Comparison of ENCODE assay signal across 8 cellular contexts in genomic region chr5:70025845-70026145, GRCh38. TPM values are rescaled to one million over a fixed set of nuclear protein-coding genes. Genes with fewer than 3 reads are reported as not detected.
DNase-seq lines count a peak whose midpoint lies in the region; ATAC-seq, FAIRE-seq and TF ChIP-seq lines count a peak whose summit lies in the region.
"Not testable (repeated sequence)": the region's sequence is repeated elsewhere in the genome, so short reads cannot be mapped to it uniquely, and the experiment has no call there.

No MANE protein-coding gene starts in this region.

- not testable (repeated sequence) for TF ChIP-seq POLR2A in A549 (IDR thresholded peaks at IDR 0.05; ENCODE audit: low read length); K562 (conservative IDR thresholded peaks at IDR 0.05)

- no CpG with 5 or more reads among the region's 4 CpGs for WGBS in A549 (ENCODE audit: missing lambda C conversion rate)
- no CpG with 5 or more reads among the region's 4 CpGs for WGBS in K562 (ENCODE audit: insufficient coverage, low coverage, missing lambda C conversion rate)

- CTCF ChIA-PET in A549 (lab: Yijun Ruan, JAX); K562 (lab: Yijun Ruan, JAX; ENCODE audit: low intra/inter-chr PET ratio): not testable (repeated sequence)

- intact Hi-C loops in K562 (cut with micrococcal nuclease); mucosa of descending colon (cut with DNase I, micrococcal nuclease): not testable (repeated sequence)

- DNase-seq in A549 (ENCODE audit: low read depth in 1 of 2, low spot score in 1 of 2); RWPE2 (ENCODE audit: low spot score); K562 (ENCODE audit: extremely low read depth in 1 of 4, low spot score in 3 of 4); mucosa of descending colon: not testable (repeated sequence)

- not testable (repeated sequence) for H4K20me1 ChIP-seq in K562 (replicated peaks; ENCODE audit: control insufficient read depth, insufficient read depth, low read length)

- FAIRE-seq in A549 (lab: Jason Lieb, UNC); K562 (lab: Jason Lieb, UNC): not testable (repeated sequence)

- H3K9ac ChIP-seq in K562 (ENCODE audit: insufficient read depth in 1 of 2, low read depth in 2 of 2, low read length in 2 of 2) = not testable (repeated sequence)

- not testable (repeated sequence) for H3K27me3 ChIP-seq in RWPE2 (ENCODE audit: insufficient read depth, poor library complexity, severe bottlenecking); K562 (ENCODE audit: control insufficient read depth in 2 of 2, insufficient read depth in 2 of 2, low read length in 2 of 2)

- not testable (repeated sequence) for H3K4me1 ChIP-seq in A549; RWPE2 (ENCODE audit: insufficient read depth, poor library complexity, severe bottlenecking); K562 (replicated peaks in 1 of 2; ENCODE audit: control insufficient read depth in 2 of 2, insufficient read depth in 2 of 2, low read length in 2 of 2); mucosa of descending colon (ENCODE audit: low read depth)

- H3K9me3 ChIP-seq in A549; RWPE2 (ENCODE audit: severe bottlenecking); K562 (replicated peaks; ENCODE audit: control insufficient read depth, insufficient read depth, low read depth, low read length); mucosa of descending colon: not testable (repeated sequence)

- in situ Hi-C loops in K562 (cut with MboI) = not testable (repeated sequence)

- not testable (repeated sequence) for H3K4me3 ChIP-seq in A549; RWPE2 (ENCODE audit: severe bottlenecking); K562; mucosa of descending colon

- not testable (repeated sequence) for BruUV-seq in K562 (replicated peaks; lab: Mats Ljungman, UMichigan)

- H3K9me1 ChIP-seq in K562 (ENCODE audit: control insufficient read depth, insufficient read depth, low read length) = not testable (repeated sequence)

- H2AFZ ChIP-seq in K562 (ENCODE audit: low read depth, low read length) = not testable (repeated sequence)

- not testable (repeated sequence) for H3K4me2 ChIP-seq in A549; K562 (ENCODE audit: insufficient read depth, low read length)

- H3K79me2 ChIP-seq in K562 (ENCODE audit: control insufficient read depth, insufficient read depth, low read length) = not testable (repeated sequence)

- H3K36me3 ChIP-seq in RWPE2 (ENCODE audit: low read depth); K562 (ENCODE audit: control insufficient read depth, insufficient read depth, low read length); mucosa of descending colon (ENCODE audit: low read depth): not testable (repeated sequence)

- TF ChIP-seq RAD21 in A549 (conservative IDR thresholded peaks at IDR 0.05 in 1 of 2, IDR thresholded peaks at IDR 0.05 in 1 of 2); K562 (CRISPR knock-in tag; conservative IDR thresholded peaks at IDR 0.05 in 1 of 2, IDR thresholded peaks at IDR 0.05 in 1 of 2): not testable (repeated sequence)

- TF ChIP-seq EP300 in A549 (IDR thresholded peaks at IDR 0.05); K562 (IDR thresholded peaks at IDR 0.05; ENCODE audit: low read length): not testable (repeated sequence)

- not testable (repeated sequence) for H3K27ac ChIP-seq in A549; RWPE2 (ENCODE audit: poor library complexity, severe bottlenecking); K562 (ENCODE audit: extremely low read depth, low read depth, low read length)

- ATAC-seq in A549 (peak; percentile 58 to 65), GM19025 (IDR thresholded peaks at IDR 0.05; ENCODE audit: low read depth, unreplicated experiment) (peak; percentile 9), GM21423 (IDR thresholded peaks at IDR 0.05; ENCODE audit: unreplicated experiment) (peak; percentile 10), HG02763 (IDR thresholded peaks at IDR 0.05; ENCODE audit: unreplicated experiment) (peak; percentile 6), HG03135 (IDR thresholded peaks at IDR 0.05; ENCODE audit: unreplicated experiment) (peak; percentile 24), RWPE2 (ENCODE audit: low read depth) (peak; percentile 43; the same call in 2 of the 3 replicates), K562 (peak; percentile 58; the same call in 2 of the 3 replicates), mucosa of descending colon (peak; percentile 53)

- POLR2A ChIA-PET in A549 (lab: Yijun Ruan, JAX); K562 (lab: Yijun Ruan, JAX): not testable (repeated sequence)

- TF ChIP-seq CTCF in A549 (IDR thresholded peaks at IDR 0.05); RWPE2 (IDR thresholded peaks at IDR 0.05; ENCODE audit: poor library complexity, severe bottlenecking); K562 (IDR thresholded peaks at IDR 0.05 in 2 of 3, conservative IDR thresholded peaks at IDR 0.05 in 1 of 3; ENCODE audit: insufficient read depth in 2 of 3, low read depth in 1 of 3, low read length in 3 of 3); mucosa of descending colon (IDR thresholded peaks at IDR 0.05): not testable (repeated sequence)

RNA-seq across cellular contexts. Expression of gene SERF1B, which starts 0.7 kb away (rescaled TPM):
- polyA plus RNA-seq in A549 (2011; rRNA removed) (52.3 and 75.0 TPM in 2 replicates), A549 (2017; fragmentation: RNase III; extraction: RNeasy Plus Mini Kit Qiagen cat#74134 plus additional on column Dnase treatment) (73.4 to 76.1 TPM (median 75.4 TPM) in 3 replicates), K562 (2011; rRNA removed) (14.3 and 26.8 TPM in 2 replicates), K562 (2014; fragmentation: Illumina TruSeq; extraction: Trizol) (23.1 and 27.8 TPM in 2 replicates), K562 (2014; fragmentation: Nextera tagmentation; extraction: Ambion mirVana) (10 to 100 TPM; 29.0 to 37.9 TPM), K562 (2014; rRNA removed) (32.5 and 42.4 TPM in 2 replicates)
- polyA plus RNA-seq in A549 (2012; cell fraction: cytosol; rRNA removed) = 37.1 and 47.4 TPM in 2 replicates
- 11.4 and 19.6 TPM in 2 replicates for polyA plus RNA-seq in A549 (2012; cell fraction: nucleus; rRNA removed)
- 7.1 and 9.9 TPM in 2 replicates for polyA minus RNA-seq in A549 (2011; rRNA and poly(A)+ RNA removed)
- total RNA-seq in K562 (2011; cell fraction: chromatin; rRNA removed; ENCODE audit: low replicate concordance) = 14.3 and 17.5 TPM in 2 replicates
- total RNA-seq in K562 (2011; cell fraction: nucleolus; rRNA removed) = 7.6 and 9.5 TPM in 2 replicates
- total RNA-seq in K562 (2011; cell fraction: nucleoplasm; rRNA removed) = 13.6 and 16.6 TPM in 2 replicates
- total RNA-seq in K562 (2014; rRNA removed) (31.6 and 34.6 TPM in 2 replicates), K562 (2014; rRNA removed; fragmentation: Illumina TruSeq; extraction: Trizol) (20.2 and 29.4 TPM in 2 replicates), K562 (2015; rRNA removed; fragmentation: Illumina TruSeq; extraction: Trizol) (24.1 and 27.3 TPM in 2 replicates), K562 (2021) (16.1 and 19.6 TPM in 2 replicates), mucosa of descending colon (10 to 100 TPM; 28.3 to 37.4 (median 30.2) TPM)
- polyA plus RNA-seq in K562 (2011; cell fraction: cytosol; rRNA removed) = 6.6 and 9.7 TPM in 2 replicates
- polyA plus RNA-seq in K562 (2011; cell fraction: nucleus; rRNA removed) = 11.5 and 13.8 TPM in 2 replicates
- 17.9 and 27.6 TPM in 2 replicates for polyA plus RNA-seq in K562 (2012)
- polyA minus RNA-seq in K562 (2011; rRNA and poly(A)+ RNA removed) = 5.9 and 7.3 TPM in 2 replicates
- polyA minus RNA-seq in K562 (2011; cell fraction: cytosol; rRNA and poly(A)+ RNA removed) = 3.9 and 8.0 TPM in 2 replicates
- 3.9 and 5.6 TPM in 2 replicates for polyA minus RNA-seq in K562 (2011; cell fraction: nucleus; rRNA and poly(A)+ RNA removed)

RNA-seq across cellular contexts. Expression of gene SMN2, which starts 23.7 kb away (rescaled TPM):
- 78.0 and 82.5 TPM in 2 replicates for polyA plus RNA-seq in A549 (2011; rRNA removed)
- 32.6 and 38.9 TPM in 2 replicates for polyA plus RNA-seq in A549 (2012; cell fraction: cytosol; rRNA removed)
- 18.2 and 39.2 TPM in 2 replicates for polyA plus RNA-seq in A549 (2012; cell fraction: nucleus; rRNA removed)
- 36.7 to 38.4 TPM (median 37.5 TPM) in 3 replicates for polyA plus RNA-seq in A549 (2017; fragmentation: RNase III; extraction: RNeasy Plus Mini Kit Qiagen cat#74134 plus additional on column Dnase treatment)
- polyA minus RNA-seq in A549 (2011; rRNA and poly(A)+ RNA removed) = 45.2 and 49.3 TPM in 2 replicates
- 58.7 and 123 TPM in 2 replicates for total RNA-seq in K562 (2011; cell fraction: chromatin; rRNA removed; ENCODE audit: low replicate concordance)
- 23.3 and 25.8 TPM in 2 replicates for total RNA-seq in K562 (2011; cell fraction: nucleolus; rRNA removed)
- 52.4 and 76.7 TPM in 2 replicates for total RNA-seq in K562 (2011; cell fraction: nucleoplasm; rRNA removed)
- 36.4 and 41.2 TPM in 2 replicates for total RNA-seq in K562 (2014; rRNA removed)
- 46.3 and 49.0 TPM in 2 replicates for total RNA-seq in K562 (2014; rRNA removed; fragmentation: Illumina TruSeq; extraction: Trizol)
- 53.3 and 59.5 TPM in 2 replicates for total RNA-seq in K562 (2015; rRNA removed; fragmentation: Illumina TruSeq; extraction: Trizol)
- total RNA-seq in K562 (2021) = 77.9 and 81.8 TPM in 2 replicates
- 43.5 and 68.5 TPM in 2 replicates for polyA plus RNA-seq in K562 (2011; rRNA removed)
- 26.0 and 34.4 TPM in 2 replicates for polyA plus RNA-seq in K562 (2011; cell fraction: cytosol; rRNA removed)
- 51.4 and 51.7 TPM in 2 replicates for polyA plus RNA-seq in K562 (2011; cell fraction: nucleus; rRNA removed)
- 37.3 and 48.1 TPM in 2 replicates for polyA plus RNA-seq in K562 (2012)
- polyA plus RNA-seq in K562 (2014; fragmentation: Illumina TruSeq; extraction: Trizol) = 78.9 and 136 TPM in 2 replicates
- polyA plus RNA-seq in K562 (2014; fragmentation: Nextera tagmentation; extraction: Ambion mirVana) = 10 to 100 TPM; 31.5 to 55.2 TPM
- polyA plus RNA-seq in K562 (2014; rRNA removed) = 37.6 and 40.5 TPM in 2 replicates
- 28.5 and 30.2 TPM in 2 replicates for polyA minus RNA-seq in K562 (2011; rRNA and poly(A)+ RNA removed)
- polyA minus RNA-seq in K562 (2011; cell fraction: cytosol; rRNA and poly(A)+ RNA removed) = 2.3 and 15.9 TPM in 2 replicates
- 20.0 and 21.4 TPM in 2 replicates for polyA minus RNA-seq in K562 (2011; cell fraction: nucleus; rRNA and poly(A)+ RNA removed)
- 10 to 100 TPM; 28.2 to 37.7 (median 37.5) TPM for total RNA-seq in mucosa of descending colon

Comparison
In these comparisons a context has a peak if more than half of its experiments do, and no peak if none do; other contexts are left out.
1. ATAC-seq: peak in every context shown above with its lines; median percentile 62 in A549; 58 in K562; 53 in mucosa of descending colon; 43 in RWPE2; 24 in HG03135; 10 in GM21423; 9 in GM19025; 6 in HG02763.